In the genomic region with DNA sequence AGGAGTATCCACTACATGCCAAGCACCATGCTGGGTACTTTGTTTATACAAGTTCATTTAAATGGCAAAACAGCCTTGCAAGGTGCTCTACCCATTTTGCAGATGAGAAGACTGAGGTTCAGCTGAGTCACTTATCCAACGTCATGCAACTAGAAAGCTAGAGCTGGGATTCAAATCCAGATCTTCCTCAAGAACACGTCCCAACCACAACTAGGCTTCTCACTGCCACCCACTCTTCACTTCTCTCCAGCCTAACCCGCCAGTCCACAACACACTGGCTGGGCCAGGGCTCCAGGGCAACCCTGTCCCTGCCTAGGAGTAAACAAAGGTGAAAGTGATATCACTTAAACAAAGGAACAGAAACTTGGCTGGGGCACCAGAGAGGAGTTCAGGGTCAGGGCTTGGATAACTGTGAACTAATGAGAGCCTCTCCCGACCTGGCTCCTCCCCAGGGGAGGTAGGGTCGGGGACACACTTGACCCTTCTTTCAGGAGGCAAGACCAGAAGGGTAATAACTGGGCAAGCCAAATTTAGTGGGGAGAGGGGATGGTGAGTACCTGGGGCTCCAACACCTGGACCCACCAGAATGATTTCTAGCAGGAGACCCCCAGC, we compare ENCODE assay signal across 1 cellular context.
TF ChIP-seq lines count a peak whose summit lies in the region.

No MANE protein-coding gene starts in this region.

TF ChIP-seq in K562, 482 proteins besides CTCF, POLR2A, EP300 and RAD21 (continues in another document):
- TF ChIP-seq CBX1 (IDR thresholded peaks at IDR 0.05; ENCODE audit: low read depth): peak; percentile 92; the same call in 1 of the 2 replicates
- TF ChIP-seq MAFG (tag; conservative IDR thresholded peaks at IDR 0.05): peak; percentile 79
- peak; percentile 97 for TF ChIP-seq RBM25 (IDR thresholded peaks at IDR 0.05; ENCODE audit: low read depth, low read length, severe bottlenecking)
- TF ChIP-seq, protein P1, sequence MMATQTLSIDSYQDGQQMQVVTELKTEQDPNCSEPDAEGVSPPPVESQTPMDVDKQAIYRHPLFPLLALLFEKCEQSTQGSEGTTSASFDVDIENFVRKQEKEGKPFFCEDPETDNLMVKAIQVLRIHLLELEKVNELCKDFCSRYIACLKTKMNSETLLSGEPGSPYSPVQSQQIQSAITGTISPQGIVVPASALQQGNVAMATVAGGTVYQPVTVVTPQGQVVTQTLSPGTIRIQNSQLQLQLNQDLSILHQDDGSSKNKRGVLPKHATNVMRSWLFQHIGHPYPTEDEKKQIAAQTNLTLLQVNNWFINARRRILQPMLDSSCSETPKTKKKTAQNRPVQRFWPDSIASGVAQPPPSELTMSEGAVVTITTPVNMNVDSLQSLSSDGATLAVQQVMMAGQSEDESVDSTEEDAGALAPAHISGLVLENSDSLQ (IDR thresholded peaks at IDR 0.05): no peak
- no peak for TF ChIP-seq SETDB1 (IDR thresholded peaks at IDR 0.05; ENCODE audit: low read length)
- TF ChIP-seq, protein P2, sequence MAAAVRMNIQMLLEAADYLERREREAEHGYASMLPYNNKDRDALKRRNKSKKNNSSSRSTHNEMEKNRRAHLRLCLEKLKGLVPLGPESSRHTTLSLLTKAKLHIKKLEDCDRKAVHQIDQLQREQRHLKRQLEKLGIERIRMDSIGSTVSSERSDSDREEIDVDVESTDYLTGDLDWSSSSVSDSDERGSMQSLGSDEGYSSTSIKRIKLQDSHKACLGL (CRISPR knock-in tag; IDR thresholded peaks at IDR 0.05; ENCODE audit: borderline replicate concordance, poor library complexity, severe bottlenecking): no peak
- TF ChIP-seq ILK (tag; IDR thresholded peaks at IDR 0.05; ENCODE audit: borderline replicate concordance, low read depth): no peak
- TF ChIP-seq ZNF175 (CRISPR knock-in tag; IDR thresholded peaks at IDR 0.05; ENCODE audit: low read depth): no peak
- TF ChIP-seq ADNP (tag; IDR thresholded peaks at IDR 0.05): peak; percentile 92
- TF ChIP-seq, protein P3, sequence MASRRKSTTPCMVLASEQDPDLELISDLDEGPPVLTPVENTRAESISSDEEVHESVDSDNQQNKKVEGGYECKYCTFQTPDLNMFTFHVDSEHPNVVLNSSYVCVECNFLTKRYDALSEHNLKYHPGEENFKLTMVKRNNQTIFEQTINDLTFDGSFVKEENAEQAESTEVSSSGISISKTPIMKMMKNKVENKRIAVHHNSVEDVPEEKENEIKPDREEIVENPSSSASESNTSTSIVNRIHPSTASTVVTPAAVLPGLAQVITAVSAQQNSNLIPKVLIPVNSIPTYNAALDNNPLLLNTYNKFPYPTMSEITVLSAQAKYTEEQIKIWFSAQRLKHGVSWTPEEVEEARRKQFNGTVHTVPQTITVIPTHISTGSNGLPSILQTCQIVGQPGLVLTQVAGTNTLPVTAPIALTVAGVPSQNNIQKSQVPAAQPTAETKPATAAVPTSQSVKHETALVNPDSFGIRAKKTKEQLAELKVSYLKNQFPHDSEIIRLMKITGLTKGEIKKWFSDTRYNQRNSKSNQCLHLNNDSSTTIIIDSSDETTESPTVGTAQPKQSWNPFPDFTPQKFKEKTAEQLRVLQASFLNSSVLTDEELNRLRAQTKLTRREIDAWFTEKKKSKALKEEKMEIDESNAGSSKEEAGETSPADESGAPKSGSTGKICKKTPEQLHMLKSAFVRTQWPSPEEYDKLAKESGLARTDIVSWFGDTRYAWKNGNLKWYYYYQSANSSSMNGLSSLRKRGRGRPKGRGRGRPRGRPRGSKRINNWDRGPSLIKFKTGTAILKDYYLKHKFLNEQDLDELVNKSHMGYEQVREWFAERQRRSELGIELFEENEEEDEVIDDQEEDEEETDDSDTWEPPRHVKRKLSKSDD (conservative IDR thresholded peaks at IDR 0.05; ENCODE audit: low read length): no peak
- no peak for TF ChIP-seq ZFPM2 (CRISPR knock-in tag; IDR thresholded peaks at IDR 0.05)
- TF ChIP-seq, protein P4, sequence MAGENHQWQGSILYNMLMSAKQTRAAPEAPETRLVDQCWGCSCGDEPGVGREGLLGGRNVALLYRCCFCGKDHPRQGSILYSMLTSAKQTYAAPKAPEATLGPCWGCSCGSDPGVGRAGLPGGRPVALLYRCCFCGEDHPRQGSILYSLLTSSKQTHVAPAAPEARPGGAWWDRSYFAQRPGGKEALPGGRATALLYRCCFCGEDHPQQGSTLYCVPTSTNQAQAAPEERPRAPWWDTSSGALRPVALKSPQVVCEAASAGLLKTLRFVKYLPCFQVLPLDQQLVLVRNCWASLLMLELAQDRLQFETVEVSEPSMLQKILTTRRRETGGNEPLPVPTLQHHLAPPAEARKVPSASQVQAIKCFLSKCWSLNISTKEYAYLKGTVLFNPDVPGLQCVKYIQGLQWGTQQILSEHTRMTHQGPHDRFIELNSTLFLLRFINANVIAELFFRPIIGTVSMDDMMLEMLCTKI (IDR thresholded peaks at IDR 0.05; ENCODE audit: partially characterized antibody): no peak
- no peak for TF ChIP-seq HIVEP1 (CRISPR knock-in tag; IDR thresholded peaks at IDR 0.05)
- TF ChIP-seq ZNF436 (CRISPR knock-in tag; IDR thresholded peaks at IDR 0.05): no peak
- TF ChIP-seq CHD1 (IDR thresholded peaks at IDR 0.05; ENCODE audit: low read length): no peak
- TF ChIP-seq, protein P5, sequence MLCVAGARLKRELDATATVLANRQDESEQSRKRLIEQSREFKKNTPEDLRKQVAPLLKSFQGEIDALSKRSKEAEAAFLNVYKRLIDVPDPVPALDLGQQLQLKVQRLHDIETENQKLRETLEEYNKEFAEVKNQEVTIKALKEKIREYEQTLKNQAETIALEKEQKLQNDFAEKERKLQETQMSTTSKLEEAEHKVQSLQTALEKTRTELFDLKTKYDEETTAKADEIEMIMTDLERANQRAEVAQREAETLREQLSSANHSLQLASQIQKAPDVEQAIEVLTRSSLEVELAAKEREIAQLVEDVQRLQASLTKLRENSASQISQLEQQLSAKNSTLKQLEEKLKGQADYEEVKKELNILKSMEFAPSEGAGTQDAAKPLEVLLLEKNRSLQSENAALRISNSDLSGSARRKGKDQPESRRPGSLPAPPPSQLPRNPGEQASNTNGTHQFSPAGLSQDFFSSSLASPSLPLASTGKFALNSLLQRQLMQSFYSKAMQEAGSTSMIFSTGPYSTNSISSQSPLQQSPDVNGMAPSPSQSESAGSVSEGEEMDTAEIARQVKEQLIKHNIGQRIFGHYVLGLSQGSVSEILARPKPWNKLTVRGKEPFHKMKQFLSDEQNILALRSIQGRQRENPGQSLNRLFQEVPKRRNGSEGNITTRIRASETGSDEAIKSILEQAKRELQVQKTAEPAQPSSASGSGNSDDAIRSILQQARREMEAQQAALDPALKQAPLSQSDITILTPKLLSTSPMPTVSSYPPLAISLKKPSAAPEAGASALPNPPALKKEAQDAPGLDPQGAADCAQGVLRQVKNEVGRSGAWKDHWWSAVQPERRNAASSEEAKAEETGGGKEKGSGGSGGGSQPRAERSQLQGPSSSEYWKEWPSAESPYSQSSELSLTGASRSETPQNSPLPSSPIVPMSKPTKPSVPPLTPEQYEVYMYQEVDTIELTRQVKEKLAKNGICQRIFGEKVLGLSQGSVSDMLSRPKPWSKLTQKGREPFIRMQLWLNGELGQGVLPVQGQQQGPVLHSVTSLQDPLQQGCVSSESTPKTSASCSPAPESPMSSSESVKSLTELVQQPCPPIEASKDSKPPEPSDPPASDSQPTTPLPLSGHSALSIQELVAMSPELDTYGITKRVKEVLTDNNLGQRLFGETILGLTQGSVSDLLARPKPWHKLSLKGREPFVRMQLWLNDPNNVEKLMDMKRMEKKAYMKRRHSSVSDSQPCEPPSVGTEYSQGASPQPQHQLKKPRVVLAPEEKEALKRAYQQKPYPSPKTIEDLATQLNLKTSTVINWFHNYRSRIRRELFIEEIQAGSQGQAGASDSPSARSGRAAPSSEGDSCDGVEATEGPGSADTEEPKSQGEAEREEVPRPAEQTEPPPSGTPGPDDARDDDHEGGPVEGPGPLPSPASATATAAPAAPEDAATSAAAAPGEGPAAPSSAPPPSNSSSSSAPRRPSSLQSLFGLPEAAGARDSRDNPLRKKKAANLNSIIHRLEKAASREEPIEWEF (CRISPR knock-in tag; IDR thresholded peaks at IDR 0.05): no peak
- no peak for TF ChIP-seq FOXK2 (conservative IDR thresholded peaks at IDR 0.05 in 1 of 2, IDR thresholded peaks at IDR 0.05 in 1 of 2; ENCODE audit: low read depth in 2 of 2)
- no peak for TF ChIP-seq OTX1 (CRISPR knock-in tag; IDR thresholded peaks at IDR 0.05)
- no peak for TF ChIP-seq ZNF764 (CRISPR knock-in tag; IDR thresholded peaks at IDR 0.05; ENCODE audit: low read depth)
- no peak for TF ChIP-seq ZNF79 (CRISPR knock-in tag; IDR thresholded peaks at IDR 0.05; ENCODE audit: low read depth)
- TF ChIP-seq ETV6 (IDR thresholded peaks at IDR 0.05; ENCODE audit: borderline replicate concordance in 1 of 2, low read depth in 2 of 2, low read length in 1 of 2): no peak
- TF ChIP-seq ETV6 (CRISPR knock-in tag; IDR thresholded peaks at IDR 0.05; ENCODE audit: borderline replicate concordance): no peak
- no peak for TF ChIP-seq TAL1 (IDR thresholded peaks at IDR 0.05)
- no peak for TF ChIP-seq EP400 (IDR thresholded peaks at IDR 0.05)
- TF ChIP-seq SMARCA5 (IDR thresholded peaks at IDR 0.05): peak; percentile 90
- TF ChIP-seq CBX8 (IDR thresholded peaks at IDR 0.05; ENCODE audit: borderline replicate concordance, extremely low read depth, low read depth, low read length, poor library complexity, severe bottlenecking): no peak
- TF ChIP-seq CREM (IDR thresholded peaks at IDR 0.05; ENCODE audit: low read depth): no peak
- peak; percentile 90 for TF ChIP-seq CHD4 (IDR thresholded peaks at IDR 0.05; ENCODE audit: insufficient read depth, insufficient replicate concordance, low read depth, low read length, poor library complexity, severe bottlenecking)
- TF ChIP-seq, protein P6, sequence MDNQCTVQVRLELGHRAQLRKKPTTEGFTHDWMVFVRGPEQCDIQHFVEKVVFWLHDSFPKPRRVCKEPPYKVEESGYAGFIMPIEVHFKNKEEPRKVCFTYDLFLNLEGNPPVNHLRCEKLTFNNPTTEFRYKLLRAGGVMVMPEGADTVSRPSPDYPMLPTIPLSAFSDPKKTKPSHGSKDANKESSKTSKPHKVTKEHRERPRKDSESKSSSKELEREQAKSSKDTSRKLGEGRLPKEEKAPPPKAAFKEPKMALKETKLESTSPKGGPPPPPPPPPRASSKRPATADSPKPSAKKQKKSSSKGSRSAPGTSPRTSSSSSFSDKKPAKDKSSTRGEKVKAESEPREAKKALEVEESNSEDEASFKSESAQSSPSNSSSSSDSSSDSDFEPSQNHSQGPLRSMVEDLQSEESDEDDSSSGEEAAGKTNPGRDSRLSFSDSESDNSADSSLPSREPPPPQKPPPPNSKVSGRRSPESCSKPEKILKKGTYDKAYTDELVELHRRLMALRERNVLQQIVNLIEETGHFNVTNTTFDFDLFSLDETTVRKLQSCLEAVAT (IDR thresholded peaks at IDR 0.05): no peak
- TF ChIP-seq LCOR (CRISPR knock-in tag; IDR thresholded peaks at IDR 0.05): no peak
- TF ChIP-seq RBM15 (IDR thresholded peaks at IDR 0.05; ENCODE audit: insufficient read depth, low read length): no peak
- TF ChIP-seq SRSF9 (IDR thresholded peaks at IDR 0.05; ENCODE audit: borderline replicate concordance, low read depth, low read length): no peak
- TF ChIP-seq, protein P7, sequence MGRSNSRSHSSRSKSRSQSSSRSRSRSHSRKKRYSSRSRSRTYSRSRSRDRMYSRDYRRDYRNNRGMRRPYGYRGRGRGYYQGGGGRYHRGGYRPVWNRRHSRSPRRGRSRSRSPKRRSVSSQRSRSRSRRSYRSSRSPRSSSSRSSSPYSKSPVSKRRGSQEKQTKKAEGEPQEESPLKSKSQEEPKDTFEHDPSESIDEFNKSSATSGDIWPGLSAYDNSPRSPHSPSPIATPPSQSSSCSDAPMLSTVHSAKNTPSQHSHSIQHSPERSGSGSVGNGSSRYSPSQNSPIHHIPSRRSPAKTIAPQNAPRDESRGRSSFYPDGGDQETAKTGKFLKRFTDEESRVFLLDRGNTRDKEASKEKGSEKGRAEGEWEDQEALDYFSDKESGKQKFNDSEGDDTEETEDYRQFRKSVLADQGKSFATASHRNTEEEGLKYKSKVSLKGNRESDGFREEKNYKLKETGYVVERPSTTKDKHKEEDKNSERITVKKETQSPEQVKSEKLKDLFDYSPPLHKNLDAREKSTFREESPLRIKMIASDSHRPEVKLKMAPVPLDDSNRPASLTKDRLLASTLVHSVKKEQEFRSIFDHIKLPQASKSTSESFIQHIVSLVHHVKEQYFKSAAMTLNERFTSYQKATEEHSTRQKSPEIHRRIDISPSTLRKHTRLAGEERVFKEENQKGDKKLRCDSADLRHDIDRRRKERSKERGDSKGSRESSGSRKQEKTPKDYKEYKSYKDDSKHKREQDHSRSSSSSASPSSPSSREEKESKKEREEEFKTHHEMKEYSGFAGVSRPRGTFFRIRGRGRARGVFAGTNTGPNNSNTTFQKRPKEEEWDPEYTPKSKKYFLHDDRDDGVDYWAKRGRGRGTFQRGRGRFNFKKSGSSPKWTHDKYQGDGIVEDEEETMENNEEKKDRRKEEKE (IDR thresholded peaks at IDR 0.05; ENCODE audit: borderline replicate concordance in 1 of 2, control insufficient read depth in 1 of 2, low read depth in 2 of 2, low read length in 1 of 2): no peak
- TF ChIP-seq SOX6 (IDR thresholded peaks at IDR 0.05): no peak
- TF ChIP-seq ZBTB7A (IDR thresholded peaks at IDR 0.05; ENCODE audit: borderline replicate concordance, control insufficient read depth, low read depth, low read length): no peak
- TF ChIP-seq ZC3H4 (CRISPR knock-in tag; IDR thresholded peaks at IDR 0.05; ENCODE audit: borderline replicate concordance): no peak
- TF ChIP-seq, protein P8, sequence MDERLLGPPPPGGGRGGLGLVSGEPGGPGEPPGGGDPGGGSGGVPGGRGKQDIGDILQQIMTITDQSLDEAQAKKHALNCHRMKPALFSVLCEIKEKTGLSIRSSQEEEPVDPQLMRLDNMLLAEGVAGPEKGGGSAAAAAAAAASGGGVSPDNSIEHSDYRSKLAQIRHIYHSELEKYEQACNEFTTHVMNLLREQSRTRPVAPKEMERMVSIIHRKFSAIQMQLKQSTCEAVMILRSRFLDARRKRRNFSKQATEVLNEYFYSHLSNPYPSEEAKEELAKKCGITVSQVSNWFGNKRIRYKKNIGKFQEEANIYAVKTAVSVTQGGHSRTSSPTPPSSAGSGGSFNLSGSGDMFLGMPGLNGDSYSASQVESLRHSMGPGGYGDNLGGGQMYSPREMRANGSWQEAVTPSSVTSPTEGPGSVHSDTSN (CRISPR knock-in tag; IDR thresholded peaks at IDR 0.05; ENCODE audit: low read depth): no peak
- TF ChIP-seq, protein P8 (tag; conservative IDR thresholded peaks at IDR 0.05; ENCODE audit: low read depth): no peak
- no peak for TF ChIP-seq SMAD3 (CRISPR knock-in tag; conservative IDR thresholded peaks at IDR 0.05)
- TF ChIP-seq TSC22D4 (tag; IDR thresholded peaks at IDR 0.05): no peak
- no peak for TF ChIP-seq ZNF184 (CRISPR knock-in tag; IDR thresholded peaks at IDR 0.05)
- TF ChIP-seq HNRNPH1 (optimal IDR thresholded peaks at IDR 0.05; ENCODE audit: low read depth, low read length): no peak
